ENCODE assay signal across 11 cellular contexts in genomic region chr18:53603281-53603680, GRCh38.
"Had no signal": no experiment of that assay in that cellular context is flagged by ENCODE, and none has a peak within 500 bp of the region (broad histone marks: within the 10 kb centered on the region; RNA-seq: fewer than 3 reads in every experiment).

No MANE protein-coding gene starts in this region.

- DNase-seq: activated CD4-positive, alpha-beta T cell treated with anti-CD3 and anti-CD28 coated beads, Interleukin-2, amount 10 ng/mL, durations not matched to agents 24 days and 14 days; activated CD8-positive, alpha-beta T cell treated with anti-CD3 and anti-CD28 coated beads for 36 hours; activated gamma-delta T cell; activated naive CD4-positive, alpha-beta T cell treated with anti-CD3 and anti-CD28 coated beads, Interleukin-2, amount 50 U/mL, for 16 hours; activated naive CD8-positive, alpha-beta T cell treated with anti-CD3 and anti-CD28 coated beads, Interleukin-2, amount 50 U/mL, for 24 hours; left ventricle myocardium inferior; natural killer cell; spleen; stimulated activated CD4-positive, alpha-beta T cell treated with anti-CD3 and anti-CD28 coated beads, Interleukin-4, amount 100 ng/mL, for 1 hour; stimulated activated naive CD4-positive, alpha-beta T cell had no signal

- ATAC-seq: activated CD4-positive, CD25-positive, alpha-beta regulatory T cell treated with anti-CD3 and anti-CD28 coated beads, Interleukin-2, amount 50 U/mL, for 24 hours; activated CD8-positive, alpha-beta T cell treated with anti-CD3 and anti-CD28 coated beads for 36 hours; activated naive CD8-positive, alpha-beta T cell treated with anti-CD3 and anti-CD28 coated beads, Interleukin-2, amount 50 U/mL, for 24 hours; natural killer cell had no signal
